ENCODE assay signal across 18 cellular contexts in the genomic region with DNA sequence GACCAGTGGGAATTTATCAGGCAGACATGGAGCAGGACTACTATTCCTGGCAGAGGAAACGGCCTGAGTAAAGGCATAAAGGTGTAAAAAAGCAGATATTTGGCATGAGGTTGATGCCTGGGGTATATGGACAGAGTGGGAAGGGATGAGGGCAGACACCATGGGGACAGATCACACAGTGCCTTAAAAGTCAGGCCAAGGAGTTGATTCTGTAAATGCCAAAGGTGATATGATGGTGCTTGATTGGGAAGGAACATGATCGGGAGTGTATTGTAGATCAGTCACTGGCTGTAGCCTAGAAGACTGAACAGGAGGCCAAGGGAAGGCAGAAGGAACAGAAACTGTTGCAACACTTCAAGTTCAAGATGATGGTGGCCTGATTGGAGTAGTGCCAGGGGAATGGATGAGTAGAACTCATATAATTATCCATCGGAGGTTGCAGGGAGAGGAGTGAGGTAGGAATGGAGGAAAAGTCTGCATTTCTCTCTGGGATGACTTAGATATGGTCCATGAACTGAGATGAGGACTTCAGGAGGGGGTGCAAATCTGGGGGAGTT.
"Had no signal": no experiment of that assay in that cellular context is flagged by ENCODE, and none has a peak within 500 bp of the region (broad histone marks: within the 10 kb centered on the region; RNA-seq: fewer than 3 reads in every experiment).

No MANE protein-coding gene starts in this region.

- H3K27me3 Mint-ChIP-seq: activated CD4-positive, alpha-beta T cell treated with anti-CD3 and anti-CD28 coated beads, Interleukin-2, amount 10 ng/mL, durations not matched to agents 24 days and 14 days; stimulated activated memory B cell treated with anti-CD40 and anti-IgM and Interleukin-4, amounts not matched to agents 10 μg/mL and 1 μg/mL and 100 μg/mL, for 72 hours had no signal

- H3K4me1 Mint-ChIP-seq: activated CD4-positive, alpha-beta T cell treated with anti-CD3 and anti-CD28 coated beads, Interleukin-2, amount 10 ng/mL, durations not matched to agents 24 days and 14 days; memory B cell; naive thymus-derived CD8-positive, alpha-beta T cell; stimulated activated memory B cell treated with anti-CD40 and anti-IgM and Interleukin-4, amounts not matched to agents 10 μg/mL and 1 μg/mL and 100 μg/mL, for 72 hours had no signal

- FAIRE-seq: colon, kidney had no signal

- H3K36me3 ChIP-seq: left ventricle myocardium inferior, tibial nerve had no signal

- H3K27ac Mint-ChIP-seq: activated CD4-positive, alpha-beta T cell treated with anti-CD3 and anti-CD28 coated beads, Interleukin-2, amount 10 ng/mL, durations not matched to agents 24 days and 14 days; activated CD8-positive, alpha-beta T cell treated with anti-CD3 and anti-CD28 coated beads, Interleukin-2, amount 10 ng/mL, durations not matched to agents 7 days and 5 days; memory B cell; naive thymus-derived CD8-positive, alpha-beta T cell; stimulated activated memory B cell treated with anti-CD40 and anti-IgM and Interleukin-4, amounts not matched to agents 10 μg/mL and 1 μg/mL and 100 μg/mL, for 72 hours had no signal

- H3K36me3 Mint-ChIP-seq: memory B cell; naive thymus-derived CD8-positive, alpha-beta T cell; stimulated activated memory B cell treated with anti-CD40 and anti-IgM and Interleukin-4, amounts not matched to agents 10 μg/mL and 1 μg/mL and 100 μg/mL, for 72 hours had no signal

- H3K4me3 Mint-ChIP-seq: activated CD4-positive, alpha-beta T cell treated with anti-CD3 and anti-CD28 coated beads, Interleukin-2, amount 10 ng/mL, durations not matched to agents 24 days and 14 days; activated CD8-positive, alpha-beta T cell treated with anti-CD3 and anti-CD28 coated beads, Interleukin-2, amount 10 ng/mL, durations not matched to agents 7 days and 5 days; memory B cell; naive thymus-derived CD8-positive, alpha-beta T cell; stimulated activated memory B cell treated with anti-CD40 and anti-IgM and Interleukin-4, amounts not matched to agents 10 μg/mL and 1 μg/mL and 100 μg/mL, for 72 hours had no signal

- H3K27ac ChIP-seq: hepatocyte, left ventricle myocardium inferior, parathyroid adenoma, tibial nerve had no signal

- H3K4me1 ChIP-seq: parathyroid adenoma had no signal

- H3K4me3 ChIP-seq: hepatocyte, left ventricle myocardium inferior, tibial nerve had no signal

- ATAC-seq: activated CD8-positive, alpha-beta T cell treated with anti-CD3 and anti-CD28 coated beads, Interleukin-2, amount 10 ng/mL, durations not matched to agents 7 days and 5 days; activated naive CD4-positive, alpha-beta T cell treated with anti-CD3 and anti-CD28 coated beads, Interleukin-2, amount 50 U/mL, for 72 hours; naive thymus-derived CD8-positive, alpha-beta T cell; stimulated activated memory B cell treated with anti-CD40 and anti-IgM and Interleukin-4, amounts not matched to agents 10 μg/mL and 1 μg/mL and 100 μg/mL, for 72 hours had no signal

- H3K9me3 ChIP-seq: left ventricle myocardium inferior, tibial nerve had no signal

- H3K9me3 Mint-ChIP-seq: memory B cell; stimulated activated memory B cell treated with anti-CD40 and anti-IgM and Interleukin-4, amounts not matched to agents 10 μg/mL and 1 μg/mL and 100 μg/mL, for 72 hours had no signal

- DNase-seq: activated CD4-positive, alpha-beta T cell treated with anti-CD3 and anti-CD28 coated beads, Interleukin-2, amount 10 ng/mL, durations not matched to agents 24 days and 14 days; activated CD4-positive, CD25-positive, alpha-beta regulatory T cell; activated CD8-positive, alpha-beta memory T cell treated with anti-CD3 and anti-CD28 coated beads, Interleukin-2, amount 50 U/mL, for 4 hours; activated CD8-positive, alpha-beta T cell treated with anti-CD3 and anti-CD28 coated beads, Interleukin-2, amount 10 ng/mL, durations not matched to agents 7 days and 5 days; activated gamma-delta T cell; activated T-cell treated with anti-CD3 and anti-CD28 coated beads, Interleukin-2, amount 50 U/mL, for 48 hours; amniotic stem cell; erythroblast; kidney; left ventricle myocardium inferior; naive thymus-derived CD8-positive, alpha-beta T cell had no signal

- H3K27me3 ChIP-seq: hepatocyte, tibial nerve had no signal
